In the genomic region with DNA sequence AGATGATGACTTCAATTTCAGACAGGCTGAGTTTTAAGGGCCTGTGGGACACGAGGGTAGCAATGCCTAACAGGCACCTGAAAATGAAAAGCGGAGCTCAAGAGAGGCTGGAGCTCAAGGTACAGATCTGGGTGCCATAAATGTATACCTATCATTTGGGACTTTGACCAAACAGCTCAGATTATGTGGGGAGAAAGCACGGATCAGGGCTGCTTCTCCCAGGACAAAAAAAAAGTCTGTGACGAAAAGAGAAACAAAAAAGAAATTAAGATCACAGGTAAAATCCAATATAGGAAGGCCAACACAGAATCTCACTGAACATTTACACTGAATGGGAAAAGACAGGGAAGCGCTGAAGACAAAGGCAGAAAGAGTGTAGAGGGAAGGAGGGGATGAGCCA, we compare ENCODE assay signal across 10 cellular contexts. TPM values are rescaled to one million over a fixed set of nuclear protein-coding genes. Genes with fewer than 3 reads are reported as not detected.
DNase-seq lines count a peak whose midpoint lies in the region; ATAC-seq and TF ChIP-seq lines count a peak whose summit lies in the region.
"Had no signal": no experiment of that assay in that cellular context is flagged by ENCODE, and none has a peak within 500 bp of the region (broad histone marks: within the 10 kb centered on the region; RNA-seq: fewer than 3 reads in every experiment).

No MANE protein-coding gene starts in this region.

- TF ChIP-seq POLR2A in breast epithelium (IDR thresholded peaks at IDR 0.05), result no peak

- in situ Hi-C loops in KBM-7 (cut with MboI; ENCODE audit: low pct_unique_long_range_greater_than_20kb, low sequenced_read_pairs), result no loop called here

- peaks cover 8% of the 10 kb centered on the region for H3K9me3 Mint-ChIP-seq in MCF 10A (ENCODE audit: unreplicated experiment)
- H3K9me3 Mint-ChIP-seq in glutamatergic neuron (ENCODE audit: unreplicated experiment), result peaks cover 4% of the 10 kb centered on the region
- H3K9me3 Mint-ChIP-seq in type B pancreatic cell, result no peaks in the 10 kb centered on the region

- no peaks in the 10 kb centered on the region for H3K27me3 ChIP-seq in breast epithelium

- H3K27ac Mint-ChIP-seq in MCF 10A (ENCODE audit: low read depth, unreplicated experiment) (peak overlapping the region; percentile 72), glutamatergic neuron (ENCODE audit: unreplicated experiment) (no peak overlapping the region), type B pancreatic cell (peak overlapping the region; percentile 76)

- POLR2A ChIA-PET in MCF 10A (lab: Yijun Ruan, JAX), result interaction anchor here (2.3 to 4.9 kb wide), 2 partner anchors 9 to 30 kb away, joined by 10 to 107 read pairs; partner anchors contain the start of gene ATP5F1E

- no peak for DNase-seq in MCF 10A (ENCODE audit: unreplicated experiment)
- no peak for DNase-seq in breast epithelium (ENCODE audit: low spot score in 2 of 2)
- DNase-seq in glutamatergic neuron, result no peak
- DNase-seq in type B pancreatic cell (ENCODE audit: extremely low spot score, unreplicated experiment), result no peak
- no peak for DNase-seq in KBM-7
- no peak for DNase-seq in SIG-M5 treated with dmso at 0.1 percent for 504 hours (lab: John Stamatoyannopoulos, UW; ENCODE audit: unreplicated experiment)
- DNase-seq: hypothalamus, SHP77 treated with DMSO at 0.1 percent for 48 hours had no signal

- H3K4me3 Mint-ChIP-seq in MCF 10A (ENCODE audit: unreplicated experiment) (peak overlapping the region; percentile 86), glutamatergic neuron (ENCODE audit: unreplicated experiment) (peak overlapping the region; percentile 70), type B pancreatic cell (peak overlapping the region; percentile 82)

- H3K36me3 Mint-ChIP-seq in MCF 10A (ENCODE audit: insufficient read depth, unreplicated experiment), result peaks cover 48% of the 10 kb centered on the region
- peaks cover 2% of the 10 kb centered on the region for H3K36me3 Mint-ChIP-seq in glutamatergic neuron (ENCODE audit: unreplicated experiment)
- peaks cover 18% of the 10 kb centered on the region for H3K36me3 Mint-ChIP-seq in type B pancreatic cell

- H3K4me1 Mint-ChIP-seq in MCF 10A (ENCODE audit: insufficient read depth, unreplicated experiment), result peaks cover 34% of the 10 kb centered on the region
- H3K4me1 Mint-ChIP-seq in glutamatergic neuron (ENCODE audit: low read depth, unreplicated experiment), result peaks cover 15% of the 10 kb centered on the region
- H3K4me1 Mint-ChIP-seq in type B pancreatic cell (ENCODE audit: unreplicated experiment), result peaks cover 21% of the 10 kb centered on the region

- H3K27me3 Mint-ChIP-seq in MCF 10A (ENCODE audit: insufficient read depth, unreplicated experiment) (no peaks in the 10 kb centered on the region), glutamatergic neuron (ENCODE audit: unreplicated experiment) (peaks cover 1% of the 10 kb centered on the region), type B pancreatic cell (no peaks in the 10 kb centered on the region)

- CTCF ChIA-PET in MCF 10A (lab: Yijun Ruan, JAX), result interaction anchor here (2.3 to 2.5 kb wide), 2 partner anchors 9 to 171 kb away, joined by 7 to 19 read pairs; partner anchors contain the start of gene ATP5F1E

- BruUV-seq in MCF 10A (replicated peaks; lab: Mats Ljungman, UMichigan), result no TSS peak

- no peaks in the 10 kb centered on the region for H3K9me3 ChIP-seq in breast epithelium

- no peak overlapping the region for H3K27ac ChIP-seq in breast epithelium
- peak overlapping the region; percentile 85; the same call in 1 of the 2 replicates for H3K27ac ChIP-seq in VCaP

- ATAC-seq in GM19397 (IDR thresholded peaks at IDR 0.05; ENCODE audit: unreplicated experiment), result no peak

- intact Hi-C loops in MCF 10A (cut with micrococcal nuclease) (no loop called here), breast epithelium (cut with DNase I; ENCODE audit: low total_unique reads) (loop anchor here (5.0 kb wide), 1 partner anchor 58 kb away; the partner anchor contains the start of gene NELFCD)

- no peak overlapping the region for H3K4me3 ChIP-seq in breast epithelium

- H3K36me3 ChIP-seq in breast epithelium, result no peaks in the 10 kb centered on the region

- H3K4me1 ChIP-seq in breast epithelium, result peaks cover 0 to 4% of the 10 kb centered on the region in 2 donors

- TF ChIP-seq CTCF in MCF 10A (IDR thresholded peaks at IDR 0.05; ENCODE audit: unreplicated experiment), result no peak
- TF ChIP-seq CTCF in breast epithelium (IDR thresholded peaks at IDR 0.05), result no peak
- TF ChIP-seq CTCF in VCaP (conservative IDR thresholded peaks at IDR 0.05), result no peak
- no peak for TF ChIP-seq CTCF in glutamatergic neuron (IDR thresholded peaks at IDR 0.05; ENCODE audit: partially characterized antibody, unreplicated experiment)
- TF ChIP-seq CTCF in type B pancreatic cell (conservative IDR thresholded peaks at IDR 0.05), result no peak

RNA-seq across cellular contexts. Expression of gene PRELID3B, which starts 1.9 kb away (rescaled TPM):
- 180 and 197 TPM in 2 replicates for total RNA-seq in MCF 10A (2022)
- 10 to 100 TPM; 43.7 to 55.4 (median 52.4) TPM for total RNA-seq in breast epithelium
- total RNA-seq in glutamatergic neuron (ENCODE audit: unreplicated experiment), result 65.5 TPM
- total RNA-seq in type B pancreatic cell (ENCODE audit: low replicate concordance), result 45.9 and 54.9 TPM in 2 replicates

RNA-seq across cellular contexts. Expression of gene ATP5F1E, which starts 8.5 kb away (rescaled TPM):
- total RNA-seq in MCF 10A (2022) (65.2 and 69.7 TPM in 2 replicates), breast epithelium (10 to 100 TPM; 25.6 to 36.4 (median 31.4) TPM), glutamatergic neuron (ENCODE audit: unreplicated experiment) (53.5 TPM), type B pancreatic cell (ENCODE audit: low replicate concordance) (75.6 and 81.8 TPM in 2 replicates)

RNA-seq across cellular contexts. Expression of gene TUBB1, which starts 21.5 kb away (rescaled TPM):
- total RNA-seq in MCF 10A (2022) (not detected in 2 replicates), breast epithelium (under 1 TPM in 1 of 3 donors, not detected in 2; 0.16 TPM), glutamatergic neuron (ENCODE audit: unreplicated experiment) (not detected), type B pancreatic cell (ENCODE audit: low replicate concordance) (0.46 and 0.52 TPM in 2 replicates)

RNA-seq across cellular contexts. Expression of gene CTSZ, which starts 33.6 kb away (rescaled TPM):
- total RNA-seq in MCF 10A (2022) (96.6 and 103 TPM in 2 replicates), breast epithelium (100 to 1,000 TPM; 135 to 238 (median 181) TPM), glutamatergic neuron (ENCODE audit: unreplicated experiment) (13.1 TPM), type B pancreatic cell (ENCODE audit: low replicate concordance) (71.9 and 75.9 TPM in 2 replicates)

RNA-seq across cellular contexts. Expression of gene NELFCD, which starts 59.6 kb away (rescaled TPM):
- 59.6 and 79.8 TPM in 2 replicates for total RNA-seq in MCF 10A (2022)
- total RNA-seq in breast epithelium, result 10 to 100 TPM; 50.1 to 78.7 (median 77.7) TPM
- total RNA-seq in glutamatergic neuron (ENCODE audit: unreplicated experiment), result 112 TPM
- 73.0 and 110 TPM in 2 replicates for total RNA-seq in type B pancreatic cell (ENCODE audit: low replicate concordance)
